In genomic region chr10:118246340-118247247, GRCh38 we compare ENCODE assay signal across 27 cellular contexts.
DNase-seq lines count a peak whose midpoint lies in the region; ATAC-seq and TF ChIP-seq lines count a peak whose summit lies in the region.
"Had no signal": no experiment of that assay in that cellular context is flagged by ENCODE, and none has a peak within 500 bp of the region (broad histone marks: within the 10 kb centered on the region; RNA-seq: fewer than 3 reads in every experiment).

No MANE protein-coding gene starts in this region.

- no peaks in the 10 kb centered on the region for H3K36me3 ChIP-seq in mammary epithelial cell (ENCODE audit: insufficient read depth, low read length)
- no peaks in the 10 kb centered on the region for H3K36me3 ChIP-seq in breast epithelium
- H3K36me3 ChIP-seq in Peyer's patch: no peaks in the 10 kb centered on the region
- H3K36me3 ChIP-seq: right atrium auricular region, stomach, tibial nerve had no signal

- no peak overlapping the region for H3K4me2 ChIP-seq in mammary epithelial cell (ENCODE audit: insufficient read depth, low read depth, low read length)

- dilution Hi-C loops in mammary epithelial cell (cut with HindIII; ENCODE audit: low sequenced_read_pairs): no loop called here

- intact Hi-C loops in mammary epithelial cell (cut with micrococcal nuclease): loop anchor here (10.0 kb wide), 3 partner anchors 322 to 1032 kb away; no protein-coding TSS in a partner anchor
- intact Hi-C loops in breast epithelium (cut with DNase I; ENCODE audit: low total_unique reads): loop anchor here (10.0 kb wide), 1 partner anchor 752 kb away; no protein-coding TSS in a partner anchor

- H4K20me1 ChIP-seq in mammary epithelial cell (ENCODE audit: insufficient read depth, low read length): no peaks in the 10 kb centered on the region

- no peaks in the 10 kb centered on the region for H3K9me3 ChIP-seq in mammary epithelial cell (replicated peaks; ENCODE audit: insufficient read depth, low read length)
- no peaks in the 10 kb centered on the region for H3K9me3 ChIP-seq in breast epithelium
- H3K9me3 ChIP-seq in Peyer's patch: no peaks in the 10 kb centered on the region
- H3K9me3 ChIP-seq: right atrium auricular region, stomach, tibial nerve had no signal

- H3K27me3 ChIP-seq in mammary epithelial cell (ENCODE audit: insufficient read depth, low read length) (peaks cover 2% of the 10 kb centered on the region), breast epithelium (peaks cover 0 to 54% of the 10 kb centered on the region in 2 donors), foreskin keratinocyte (peaks cover 17% of the 10 kb centered on the region), Peyer's patch (no peaks in the 10 kb centered on the region)

- WGBS in mammary epithelial cell (ENCODE audit: low coverage, missing lambda C conversion rate): 57% methylated on average over 19 of the region's 19 CpGs

- no peak overlapping the region for H3K27ac ChIP-seq in mammary epithelial cell (ENCODE audit: insufficient read depth, low read depth, low read length)
- no peak overlapping the region for H3K27ac ChIP-seq in breast epithelium
- no peak overlapping the region for H3K27ac ChIP-seq in foreskin keratinocyte
- no peak overlapping the region for H3K27ac ChIP-seq in Peyer's patch
- H3K27ac ChIP-seq: right atrium auricular region, stomach, tibial nerve, VCaP had no signal

- H2AFZ ChIP-seq in mammary epithelial cell (ENCODE audit: low read depth, low read length): peak overlapping the region; percentile 54

- in situ Hi-C loops in mammary epithelial cell (cut with MboI; ENCODE audit: low sequenced_read_pairs in 2 of 2): loop anchor here (10.0 to 25.0 kb wide), 4 partner anchors 359 to 1034 kb away; no protein-coding TSS in a partner anchor

- peaks cover 14% of the 10 kb centered on the region for H3K4me1 ChIP-seq in mammary epithelial cell (ENCODE audit: insufficient read depth, low read length)
- no peaks in the 10 kb centered on the region for H3K4me1 ChIP-seq in breast epithelium
- H3K4me1 ChIP-seq in foreskin keratinocyte: peaks cover 8% of the 10 kb centered on the region
- no peaks in the 10 kb centered on the region for H3K4me1 ChIP-seq in Peyer's patch
- H3K4me1 ChIP-seq: right atrium auricular region had no signal

- ATAC-seq in foreskin keratinocyte: peak; percentile 69
- ATAC-seq in GM18511 (IDR thresholded peaks at IDR 0.05; ENCODE audit: unreplicated experiment): no peak
- ATAC-seq: CD8-positive, alpha-beta T cell; GM12878; Panc1 had no signal

- H3K4me3 ChIP-seq in mammary epithelial cell (replicated peaks in 1 of 3; ENCODE audit: insufficient read depth in 1 of 3, low read depth in 2 of 3, low read length in 3 of 3) (no peak overlapping the region), breast epithelium (no peak overlapping the region), Peyer's patch (no peak overlapping the region)
- H3K4me3 ChIP-seq: GM12878, right atrium auricular region, stomach, tibial nerve had no signal

- no peak overlapping the region for H3K9ac ChIP-seq in mammary epithelial cell (ENCODE audit: insufficient read depth, low read length)

- CTCF ChIA-PET in mammary epithelial cell (lab: Charles Lee; ENCODE audit: low non-redundant PET): interaction anchor here (0.5 kb wide), 1 partner anchor 200 kb away, joined by 4 read pairs; the partner anchor contains the start of gene RAB11FIP2

- H3K79me2 ChIP-seq in mammary epithelial cell (ENCODE audit: insufficient read depth, low read length): no peaks in the 10 kb centered on the region

- DNase-seq in mammary epithelial cell (peak; percentile 28), breast epithelium (ENCODE audit: low spot score in 2 of 2) (no peak), NCI-H748 (lab: John Stamatoyannopoulos, UW; ENCODE audit: unreplicated experiment) (peak; percentile 80), foreskin keratinocyte (peak; percentile 34 to 65), Peyer's patch (no peak), mesenteric fat pad (ENCODE audit: low spot score) (no peak), EL (no peak)
- DNase-seq: 8988T; activated CD4-positive, alpha-beta T cell treated with anti-CD3 and anti-CD28 coated beads, Interleukin-2, amount 50 U/mL, for 1 hour; AML-193; anterior cingulate cortex; CD8-positive, alpha-beta T cell; DMS153; erythroblast; foreskin melanocyte; GOT3; NCI-H1694; NCI-H446 treated with DMSO at 0.1 percent for 48 hours; NK-92 treated with Interleukin-12 subunit alpha and Interleukin-12 subunit beta, amount 100 ng/mL, for 24 hours; stimulated activated CD4-positive, alpha-beta T cell treated with anti-CD3 and anti-CD28 coated beads, Interleukin-4, amount 100 ng/mL, for 24 hours; stomach had no signal

- TF ChIP-seq POLR2A in breast epithelium (IDR thresholded peaks at IDR 0.05) (no peak), Peyer's patch (IDR thresholded peaks at IDR 0.05) (no peak)

- BruUV-seq in mammary epithelial cell (replicated peaks; lab: Mats Ljungman, UMichigan): no TSS peak

- TF ChIP-seq CTCF in mammary epithelial cell (conservative IDR thresholded peaks at IDR 0.05 in 1 of 2, IDR thresholded peaks at IDR 0.05 in 1 of 2; ENCODE audit: extremely low read depth in 1 of 2, insufficient read depth in 1 of 2, low read depth in 1 of 2, low read length in 2 of 2) (no peak), breast epithelium (IDR thresholded peaks at IDR 0.05) (no peak), foreskin keratinocyte (conservative IDR thresholded peaks at IDR 0.05) (no peak), Peyer's patch (IDR thresholded peaks at IDR 0.05) (no peak)

Comparison
In these comparisons a context has a peak if more than half of its experiments do, and no peak if none do; other contexts are left out.
1. DNase-seq: peak in mammary epithelial cell (single experiment), NCI-H748 (single experiment) and foreskin keratinocyte (2 of 2); none in breast epithelium (0 of 2), Peyer's patch (0 of 3), mesenteric fat pad (single experiment) and EL (single experiment).